In genomic region chr15:91186892-91187644, GRCh38 we compare ENCODE assay signal across 9 cellular contexts.
A peak's percentile ranks its signal among the peaks of the same experiment; 100 is the strongest.
DNase-seq lines count a peak whose midpoint lies in the region; ATAC-seq and TF ChIP-seq lines count a peak whose summit lies in the region.
"Had no signal": no experiment of that assay in that cellular context is flagged by ENCODE, and none has a peak within 500 bp of the region (broad histone marks: within the 10 kb centered on the region; RNA-seq: fewer than 3 reads in every experiment).

No MANE protein-coding gene starts in this region.

- DNase-seq in NCI-H2171 treated with DMSO at 0.1 percent for 48 hours (lab: John Stamatoyannopoulos, UW) (peak; percentile 72), NCI-H2171 (lab: John Stamatoyannopoulos, UW) (no peak), NCI-H187 (lab: John Stamatoyannopoulos, UW) (peak; percentile 37 to 60), T47D (ENCODE audit: low read depth in 1 of 2, low spot score in 1 of 2) (peak; percentile 45 to 77), middle frontal gyrus (ENCODE audit: extremely low spot score, low spot score) (peak; percentile 18), GM20000 (ENCODE audit: low spot score) (no peak)
- DNase-seq in activated CD8-positive, alpha-beta memory T cell treated with anti-CD3 and anti-CD28 coated beads, Interleukin-2, amount 10 ng/mL, durations not matched to agents 7 days and 5 days: no peak
- no peak for DNase-seq in natural killer cell treated with Interleukin-12 subunit alpha and Interleukin-12 subunit beta and Interleukin-15 and Interleukin-18, amount 100 ng/mL, for 72 hours (ENCODE audit: low spot score)
- DNase-seq: NCI-H510A had no signal

- H3K4me3 Mint-ChIP-seq in activated CD8-positive, alpha-beta memory T cell treated with anti-CD3 and anti-CD28 coated beads, Interleukin-2, amount 10 ng/mL, durations not matched to agents 7 days and 5 days: no peak overlapping the region
- no peak overlapping the region for H3K4me3 Mint-ChIP-seq in natural killer cell treated with Interleukin-12 subunit alpha and Interleukin-12 subunit beta and Interleukin-15 and Interleukin-18, amount 100 ng/mL, for 72 hours

- H3K4me1 Mint-ChIP-seq in activated CD8-positive, alpha-beta memory T cell treated with anti-CD3 and anti-CD28 coated beads, Interleukin-2, amount 10 ng/mL, durations not matched to agents 7 days and 5 days: no peaks in the 10 kb centered on the region
- H3K4me1 Mint-ChIP-seq in natural killer cell treated with Interleukin-12 subunit alpha and Interleukin-12 subunit beta and Interleukin-15 and Interleukin-18, amount 100 ng/mL, for 72 hours (ENCODE audit: low read depth in 2 of 2): no peaks in the 10 kb centered on the region

- in situ Hi-C loops in T47D (cut with HindIII; ENCODE audit: low pct_unique_long_range_greater_than_20kb, low sequenced_read_pairs): no loop called here

- no peaks in the 10 kb centered on the region for H3K9me3 Mint-ChIP-seq in activated CD8-positive, alpha-beta memory T cell treated with anti-CD3 and anti-CD28 coated beads, Interleukin-2, amount 10 ng/mL, durations not matched to agents 7 days and 5 days (ENCODE audit: low read depth)
- H3K9me3 Mint-ChIP-seq in natural killer cell treated with Interleukin-12 subunit alpha and Interleukin-12 subunit beta and Interleukin-15 and Interleukin-18, amount 100 ng/mL, for 72 hours: no peaks in the 10 kb centered on the region

- peaks cover 38% of the 10 kb centered on the region for H3K27me3 Mint-ChIP-seq in activated CD8-positive, alpha-beta memory T cell treated with anti-CD3 and anti-CD28 coated beads, Interleukin-2, amount 10 ng/mL, durations not matched to agents 7 days and 5 days
- peaks cover 21 to 56% of the 10 kb centered on the region in 2 donors for H3K27me3 Mint-ChIP-seq in natural killer cell treated with Interleukin-12 subunit alpha and Interleukin-12 subunit beta and Interleukin-15 and Interleukin-18, amount 100 ng/mL, for 72 hours

- CTCF ChIA-PET in activated CD8-positive, alpha-beta memory T cell treated with anti-CD3 and anti-CD28 coated beads, Interleukin-2, amount 10 ng/mL, durations not matched to agents 7 days and 5 days (lab: Charles Lee): no interaction called here

- H3K36me3 Mint-ChIP-seq in activated CD8-positive, alpha-beta memory T cell treated with anti-CD3 and anti-CD28 coated beads, Interleukin-2, amount 10 ng/mL, durations not matched to agents 7 days and 5 days: no peaks in the 10 kb centered on the region
- no peaks in the 10 kb centered on the region for H3K36me3 Mint-ChIP-seq in natural killer cell treated with Interleukin-12 subunit alpha and Interleukin-12 subunit beta and Interleukin-15 and Interleukin-18, amount 100 ng/mL, for 72 hours

- no peak overlapping the region for H3K27ac Mint-ChIP-seq in activated CD8-positive, alpha-beta memory T cell treated with anti-CD3 and anti-CD28 coated beads, Interleukin-2, amount 10 ng/mL, durations not matched to agents 7 days and 5 days
- H3K27ac Mint-ChIP-seq in natural killer cell treated with Interleukin-12 subunit alpha and Interleukin-12 subunit beta and Interleukin-15 and Interleukin-18, amount 100 ng/mL, for 72 hours: no peak overlapping the region

- ATAC-seq in activated CD8-positive, alpha-beta memory T cell treated with anti-CD3 and anti-CD28 coated beads, Interleukin-2, amount 10 ng/mL, durations not matched to agents 7 days and 5 days: no peak
- ATAC-seq in natural killer cell treated with Interleukin-12 subunit alpha and Interleukin-12 subunit beta and Interleukin-15 and Interleukin-18, amount 100 ng/mL, for 72 hours: no peak

- no peak for TF ChIP-seq CTCF in GM20000 (IDR thresholded peaks at IDR 0.05; ENCODE audit: extremely low read depth, missing control alignments)

Comparison
In these comparisons a context has a peak if more than half of its experiments do, and no peak if none do; other contexts are left out.
1. DNase-seq: peak in NCI-H2171 treated with DMSO at 0.1 percent for 48 hours (single experiment), NCI-H187 (2 of 2), T47D (2 of 2) and middle frontal gyrus (single experiment); none in NCI-H2171 (single experiment), GM20000 (single experiment), activated CD8-positive, alpha-beta memory T cell treated with anti-CD3 and anti-CD28 coated beads, Interleukin-2, amount 10 ng/mL, durations not matched to agents 7 days and 5 days (single experiment) and natural killer cell treated with Interleukin-12 subunit alpha and Interleukin-12 subunit beta and Interleukin-15 and Interleukin-18, amount 100 ng/mL, for 72 hours (single experiment).